ENCODE assay signal across 8 cellular contexts in the genomic region with DNA sequence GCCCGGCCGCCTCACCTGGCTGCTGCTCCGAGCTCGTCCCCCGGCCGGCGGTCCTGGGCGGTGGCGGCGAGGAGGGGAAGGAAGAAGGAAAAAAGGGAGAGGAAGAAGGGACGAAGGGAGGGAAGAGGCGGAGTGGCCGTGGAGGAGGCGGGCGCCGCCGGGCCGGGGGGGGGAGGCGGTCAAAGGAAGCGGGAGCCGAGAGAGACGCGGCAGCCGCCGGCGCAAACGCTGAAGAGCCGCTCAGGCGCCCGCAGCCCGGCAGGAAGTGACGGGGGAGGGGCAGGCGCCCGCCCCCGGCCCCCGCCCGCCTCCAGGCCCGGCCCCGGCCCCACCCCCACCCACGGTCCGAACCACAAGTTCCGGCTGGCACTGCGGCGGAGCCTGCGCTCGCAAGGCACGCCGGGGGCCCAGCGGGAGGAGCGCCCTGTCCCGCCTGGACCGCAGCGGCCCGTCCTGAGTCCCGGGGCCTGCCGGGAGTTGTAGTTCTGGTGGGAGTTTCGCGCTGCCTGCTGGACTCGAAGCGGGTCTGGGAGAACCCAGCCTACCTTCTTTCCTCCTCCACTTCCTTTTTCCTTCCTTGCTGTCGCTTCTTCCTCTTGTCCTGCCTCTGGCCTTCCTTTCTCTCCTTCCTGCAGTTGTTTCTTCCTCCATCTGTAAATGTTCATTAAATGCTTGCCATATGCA. TPM values are rescaled to one million over a fixed set of nuclear protein-coding genes. Genes with fewer than 3 reads are reported as not detected.
DNase-seq lines count a peak whose midpoint lies in the region; ATAC-seq and TF ChIP-seq lines count a peak whose summit lies in the region.

STAU1 (minus strand) TSS at position 234 of the 684 bp plus-strand sequence. CDS start 22,133 bp downstream, outside the sequence.

- peaks cover 0 to 4% of the 10 kb centered on the region in 2 donors for H3K36me3 ChIP-seq in left lung

- H3K27me3 Mint-ChIP-seq in dendritic cell treated with granulocyte-macrophage colony-stimulating factor and Interleukin-4, amounts not matched to agents 40 ng/mL and 50 ng/mL, for 4 days = peaks cover 5% of the 10 kb centered on the region

- H3K27ac Mint-ChIP-seq in dendritic cell treated with granulocyte-macrophage colony-stimulating factor and Interleukin-4, amounts not matched to agents 40 ng/mL and 50 ng/mL, for 4 days = peak within 1 kb of the TSS; percentile 77

- DNase-seq in NCI-H774 (lab: John Stamatoyannopoulos, UW) (peak; percentile 96), left lung (peak; percentile 96 to 99)
- DNase-seq in activated CD4-positive, alpha-beta T cell treated with anti-CD3 and anti-CD28 coated beads, Interleukin-2, amount 50 U/mL, for 4 hours = peak; percentile 88 to 91
- DNase-seq in stimulated activated CD4-positive, alpha-beta T cell treated with anti-CD3 and anti-CD28 coated beads, Interleukin-2, amount 100 ng/mL, for 4 hours (ENCODE audit: low read depth) = peak; percentile 90

- H3K4me3 ChIP-seq in left lung = peak within 1 kb of the TSS; percentile 75

- peak within 1 kb of the TSS; percentile 85 for H3K27ac ChIP-seq in C4-2B
- peak within 1 kb of the TSS; percentile 86 to 90 for H3K27ac ChIP-seq in left lung

- peaks cover 29% of the 10 kb centered on the region for H3K36me3 Mint-ChIP-seq in dendritic cell treated with granulocyte-macrophage colony-stimulating factor and Interleukin-4, amounts not matched to agents 40 ng/mL and 50 ng/mL, for 4 days (ENCODE audit: low read depth)

- no peaks in the 10 kb centered on the region for H3K9me3 ChIP-seq in left lung

- peak; percentile 88 for ATAC-seq in GM19395 (IDR thresholded peaks at IDR 0.05; ENCODE audit: unreplicated experiment)
- ATAC-seq in HG03565 (IDR thresholded peaks at IDR 0.05; ENCODE audit: unreplicated experiment) = peak; percentile 83
- peak; percentile 98 for ATAC-seq in left lung

- peaks cover 36% of the 10 kb centered on the region for H3K4me1 Mint-ChIP-seq in dendritic cell treated with granulocyte-macrophage colony-stimulating factor and Interleukin-4, amounts not matched to agents 40 ng/mL and 50 ng/mL, for 4 days (ENCODE audit: low read depth)

- no peaks in the 10 kb centered on the region for H3K27me3 ChIP-seq in left lung

- H3K9me3 Mint-ChIP-seq in dendritic cell treated with granulocyte-macrophage colony-stimulating factor and Interleukin-4, amounts not matched to agents 40 ng/mL and 50 ng/mL, for 4 days = no peaks in the 10 kb centered on the region

- peaks cover 18 to 41% of the 10 kb centered on the region in 2 donors for H3K4me1 ChIP-seq in left lung

- intact Hi-C loops in dendritic cell treated with granulocyte-macrophage colony-stimulating factor and Interleukin-4, amounts not matched to agents 40 ng/mL and 50 ng/mL, for 4 days (cut with micrococcal nuclease) = loop anchor here (1.0 kb wide), 1 partner anchor 31 kb away; the partner anchor contains the start of gene DDX27
- intact Hi-C loops in left lung (cut with DNase I) = no loop called here

- peak within 1 kb of the TSS; percentile 78 for H3K4me3 Mint-ChIP-seq in dendritic cell treated with granulocyte-macrophage colony-stimulating factor and Interleukin-4, amounts not matched to agents 40 ng/mL and 50 ng/mL, for 4 days

- no peak for TF ChIP-seq CTCF in C4-2B (conservative IDR thresholded peaks at IDR 0.05)
- no peak for TF ChIP-seq CTCF in left lung (IDR thresholded peaks at IDR 0.05)

RNA-seq across cellular contexts. Expression of gene STAU1, which starts in this region (rescaled TPM):
- 10 to 100 TPM; 68.6 to 83.0 TPM for total RNA-seq in left lung

Comparison
In these comparisons a context has a peak if more than half of its experiments do, and no peak if none do; other contexts are left out.
1. Peak in every context shown above with its lines: DNase-seq, ATAC-seq, H3K4me3 ChIP-seq and H3K27ac ChIP-seq.